In genomic region chr20:31903630-31904386, GRCh38 we compare ENCODE assay signal across 1 cellular context.
TF ChIP-seq lines count a peak whose summit lies in the region.

No MANE protein-coding gene starts in this region.

TF ChIP-seq in H1, 55 proteins besides CTCF, POLR2A, EP300 and RAD21:
- no peak for TF ChIP-seq E2F6 (IDR thresholded peaks at IDR 0.05)
- no peak for TF ChIP-seq SUZ12 (IDR thresholded peaks at IDR 0.05; ENCODE audit: low read length)
- TF ChIP-seq KDM5A (IDR thresholded peaks at IDR 0.05; ENCODE audit: low read length): no peak
- TF ChIP-seq SP2 (IDR thresholded peaks at IDR 0.05; ENCODE audit: low read length): no peak
- no peak for TF ChIP-seq TAF1 (IDR thresholded peaks at IDR 0.05; ENCODE audit: low read depth, low read length)
- no peak for TF ChIP-seq CHD2 (IDR thresholded peaks at IDR 0.05; ENCODE audit: low read length)
- no peak for TF ChIP-seq CEBPB (IDR thresholded peaks at IDR 0.05; ENCODE audit: low read depth, low read length)
- TF ChIP-seq GTF2F1 (IDR thresholded peaks at IDR 0.05; ENCODE audit: borderline replicate concordance, low read depth, low read length): no peak
- no peak for TF ChIP-seq TCF12 (IDR thresholded peaks at IDR 0.05; ENCODE audit: low read depth, low read length)
